Comparison of ENCODE assay signal across 17 cellular contexts in genomic region chr4:52870225-52870624, GRCh38. TPM values are rescaled to one million over a fixed set of nuclear protein-coding genes. Genes with fewer than 3 reads are reported as not detected.
DNase-seq lines count a peak whose midpoint lies in the region; ATAC-seq, FAIRE-seq and TF ChIP-seq lines count a peak whose summit lies in the region.
"Had no signal": no experiment of that assay in that cellular context is flagged by ENCODE, and none has a peak within 500 bp of the region (broad histone marks: within the 10 kb centered on the region; RNA-seq: fewer than 3 reads in every experiment).

No MANE protein-coding gene starts in this region.

- FAIRE-seq in frontal cortex (lab: Jason Lieb, UNC) = no peak

- H3K36me3 ChIP-seq in ascending aorta = peaks cover 0 to 8% of the 10 kb centered on the region in 2 donors
- no peaks in the 10 kb centered on the region for H3K36me3 ChIP-seq in lower lobe of right lung
- H3K36me3 ChIP-seq: brain microvascular endothelial cell, WERI-Rb-1 had no signal

- intact Hi-C loops in ascending aorta (cut with DNase I) (no loop called here), lower lobe of right lung (cut with DNase I) (no loop called here)

- H3K4me3 ChIP-seq in ascending aorta = no peak overlapping the region
- H3K4me3 ChIP-seq in lower lobe of right lung = no peak overlapping the region

- TF ChIP-seq CTCF in ascending aorta (IDR thresholded peaks at IDR 0.05) (no peak), lower lobe of right lung (IDR thresholded peaks at IDR 0.05) (no peak)

- no peaks in the 10 kb centered on the region for H3K27me3 ChIP-seq in ascending aorta
- no peaks in the 10 kb centered on the region for H3K27me3 ChIP-seq in lower lobe of right lung (ENCODE audit: low read depth)
- H3K27me3 ChIP-seq: brain microvascular endothelial cell had no signal

- ATAC-seq in lower lobe of right lung (peak; percentile 70 to 71), HG03039 (IDR thresholded peaks at IDR 0.05; ENCODE audit: unreplicated experiment) (no peak)
- ATAC-seq: activated CD8-positive, alpha-beta T cell treated with anti-CD3 and anti-CD28 coated beads for 36 hours; activated naive CD4-positive, alpha-beta T cell treated with anti-CD3 and anti-CD28 coated beads, Interleukin-2, amount 50 U/mL, for 72 hours; stimulated activated memory B cell treated with anti-CD40 and anti-IgM and Interleukin-4, amounts not matched to agents 10 μg/mL and 1 μg/mL and 100 μg/mL, for 72 hours had no signal

- peak overlapping the region; percentile 67 to 79 for H3K27ac ChIP-seq in ascending aorta
- no peak overlapping the region for H3K27ac ChIP-seq in lower lobe of right lung
- H3K27ac ChIP-seq: brain microvascular endothelial cell, HL-60, WERI-Rb-1 had no signal

- peaks cover 0 to 25% of the 10 kb centered on the region in 2 donors for H3K4me1 ChIP-seq in ascending aorta
- H3K4me1 ChIP-seq in lower lobe of right lung = peaks cover 13% of the 10 kb centered on the region

- H3K9me3 ChIP-seq in ascending aorta (no peaks in the 10 kb centered on the region), lower lobe of right lung (no peaks in the 10 kb centered on the region)

- DNase-seq in COLO668 (lab: John Stamatoyannopoulos, UW; ENCODE audit: unreplicated experiment) (peak; percentile 12), NCI-H1092 treated with DMSO at 0.1 percent for 48 hours (lab: John Stamatoyannopoulos, UW) (peak; percentile 70), ascending aorta (ENCODE audit: low spot score in 2 of 2) (no peak), lower lobe of right lung (peak; percentile 59), NCI-H2227 treated with DMSO at 0.1 percent for 48 hours (lab: John Stamatoyannopoulos, UW) (no peak), frontal cortex (ENCODE audit: low spot score in 2 of 2) (no peak)
- DNase-seq in activated CD4-positive, alpha-beta T cell treated with anti-CD3 and anti-CD28 coated beads for 1 hour = no peak
- DNase-seq: activated CD8-positive, alpha-beta T cell treated with anti-CD3 and anti-CD28 coated beads for 36 hours; activated T-cell treated with anti-CD3 and anti-CD28 coated beads, Interleukin-2, amount 50 U/mL, for 48 hours; brain microvascular endothelial cell; foreskin melanocyte; H9; WERI-Rb-1 had no signal

RNA-seq across cellular contexts. Expression of gene RASL11B, which starts 8.1 kb away (rescaled TPM):
- not detected for total RNA-seq in ascending aorta
- 0.41 TPM for total RNA-seq in lower lobe of right lung
- total RNA-seq in frontal cortex = 19.2 TPM

Comparison
In these comparisons a context has a peak if more than half of its experiments do, and no peak if none do; other contexts are left out.
1. DNase-seq: peak in COLO668 (single experiment), NCI-H1092 treated with DMSO at 0.1 percent for 48 hours (single experiment) and lower lobe of right lung (single experiment); none in ascending aorta (0 of 2), activated CD4-positive, alpha-beta T cell treated with anti-CD3 and anti-CD28 coated beads for 1 hour (single experiment), NCI-H2227 treated with DMSO at 0.1 percent for 48 hours (single experiment) and frontal cortex (0 of 2).
2. RNA of gene RASL11B, which starts 8.1 kb away (total RNA-seq): 19.2 TPM in frontal cortex (single experiment); 0.41 TPM in lower lobe of right lung (single experiment) and not detected in ascending aorta (single experiment); every median in the first group is over 10 times any median in the second.